Comparison of ENCODE assay signal across 9 cellular contexts in genomic region chr4:121370729-121371325, GRCh38. TPM values are rescaled to one million over a fixed set of nuclear protein-coding genes. Genes with fewer than 3 reads are reported as not detected.
DNase-seq lines count a peak whose midpoint lies in the region; ATAC-seq and TF ChIP-seq lines count a peak whose summit lies in the region.
"Had no signal": no experiment of that assay in that cellular context is flagged by ENCODE, and none has a peak within 500 bp of the region (broad histone marks: within the 10 kb centered on the region; RNA-seq: fewer than 3 reads in every experiment).

No MANE protein-coding gene starts in this region.

- H3F3A ChIP-seq in OCI-LY1 (ENCODE audit: insufficient read depth, low read length) = no peaks in the 10 kb centered on the region

- ATAC-seq in HCT116 (peak; percentile 74), HG02970 (IDR thresholded peaks at IDR 0.05; ENCODE audit: low FRiP score, unreplicated experiment) (no peak)

- CTCF ChIA-PET in HCT116 (lab: Charles Lee) = interaction anchor here (0.6 to 2.5 kb wide), 23 partner anchors 9 to 431 kb away, joined by 3 to 37 read pairs (median 4); partner anchors contain the start of gene EXOSC9

- TF ChIP-seq POLR2A in HCT116 (IDR thresholded peaks at IDR 0.05; ENCODE audit: borderline replicate concordance, extremely low read depth, insufficient read depth, insufficient read length) = no peak
- no peak for TF ChIP-seq POLR2A in stomach (IDR thresholded peaks at IDR 0.05)

- intact Hi-C loops in HCT116 (cut with micrococcal nuclease) = loop anchor here (1.0 to 5.0 kb wide), 3 partner anchors 50 to 366 kb away; no protein-coding TSS in a partner anchor
- intact Hi-C loops in stomach (cut with DNase I; ENCODE audit: low total_unique reads) = no loop called here

- RAD21 ChIA-PET in HCT116 (lab: Charles Lee; ENCODE audit: low non-redundant PET in 1 of 2, low total read pairs in 2 of 2, uncharacterized antibody in 2 of 2, unreplicated experiment in 2 of 2) = interaction anchor here (0.7 kb wide), 2 partner anchors 51 to 285 kb away, joined by 3 to 4 read pairs; no protein-coding TSS in a partner anchor

- H3K27ac Mint-ChIP-seq in T-helper 2 cell treated with Interferon-gamma antibody and Interleukin-4, amounts not matched to agents 5 μg/mL and 100 μg/mL, for 36 hours = no peak overlapping the region

- POLR2A ChIA-PET in HCT116 (lab: Charles Lee) = interaction anchor here (1.2 kb wide), 1 partner anchor 10 kb away, joined by 4 read pairs; no protein-coding TSS in a partner anchor

- DNase-seq in ELR (ENCODE audit: low read depth) (peak; percentile 59), HCT116 (ENCODE audit: low read depth, low spot score) (peak; percentile 40), brain microvascular endothelial cell (peak; percentile 61), kidney glomerular epithelial cell (lab: John Stamatoyannopoulos, UW) (peak; percentile 42), stomach (peak; percentile 27)
- DNase-seq in T-helper 2 cell treated with Interferon-gamma antibody and Interleukin-4, amounts not matched to agents 5 μg/mL and 100 μg/mL, for 36 hours (ENCODE audit: low spot score) = no peak

- no peaks in the 10 kb centered on the region for H3K9me3 Mint-ChIP-seq in T-helper 2 cell treated with Interferon-gamma antibody and Interleukin-4, amounts not matched to agents 5 μg/mL and 100 μg/mL, for 36 hours

- no peaks in the 10 kb centered on the region for H3K4me1 Mint-ChIP-seq in T-helper 2 cell treated with Interferon-gamma antibody and Interleukin-4, amounts not matched to agents 5 μg/mL and 100 μg/mL, for 36 hours (ENCODE audit: low read depth)

- no peak overlapping the region for H3K4me3 Mint-ChIP-seq in T-helper 2 cell treated with Interferon-gamma antibody and Interleukin-4, amounts not matched to agents 5 μg/mL and 100 μg/mL, for 36 hours

- peak; percentile 71 for TF ChIP-seq RAD21 in HCT116 (IDR thresholded peaks at IDR 0.05; ENCODE audit: low read depth)

- no TSS peak for BruUV-seq in HCT116 (replicated peaks; lab: Mats Ljungman, UMichigan)

- no peak overlapping the region for H3K4me2 ChIP-seq in HCT116 (ENCODE audit: low read length)
- H3K4me2 ChIP-seq in OCI-LY1 (ENCODE audit: low read length) = no peak overlapping the region

- no peaks in the 10 kb centered on the region for H3K79me2 ChIP-seq in HCT116 (ENCODE audit: insufficient read depth, low read length)
- H3K79me2 ChIP-seq in OCI-LY1 (ENCODE audit: insufficient read depth, low read length) = no peaks in the 10 kb centered on the region

- H3K4me1 ChIP-seq in HCT116 (ENCODE audit: control insufficient read depth in 1 of 2, insufficient read depth in 2 of 2, low read length in 2 of 2) (peaks cover under 1 to 10% of the 10 kb centered on the region in 2 experiments; a peak in 3 of 4 replicates), OCI-LY1 (ENCODE audit: insufficient read depth, low read length, severe bottlenecking) (no peaks in the 10 kb centered on the region), stomach (no peaks in the 10 kb centered on the region)

- H3K27me3 Mint-ChIP-seq in T-helper 2 cell treated with Interferon-gamma antibody and Interleukin-4, amounts not matched to agents 5 μg/mL and 100 μg/mL, for 36 hours (ENCODE audit: low read depth) = peaks cover 19% of the 10 kb centered on the region

- in situ Hi-C loops in brain microvascular endothelial cell (cut with HindIII; ENCODE audit: low pct_ligation_motif_present, low sequenced_read_pairs) = no loop called here

- H3K4me3 ChIP-seq in HCT116 (replicated peaks in 1 of 2; ENCODE audit: low read depth in 1 of 2, low read length in 2 of 2) = no peak overlapping the region
- H3K4me3 ChIP-seq in OCI-LY1 (ENCODE audit: low read depth, low read length, poor library complexity, severe bottlenecking) = no peak overlapping the region
- no peak overlapping the region for H3K4me3 ChIP-seq in brain microvascular endothelial cell (ENCODE audit: low read depth, low read length)
- H3K4me3 ChIP-seq in stomach = no peak overlapping the region

- no peak for TF ChIP-seq EP300 in stomach (IDR thresholded peaks at IDR 0.05)

- H3K9ac ChIP-seq in HCT116 (ENCODE audit: low read length) (no peak overlapping the region), OCI-LY1 (ENCODE audit: low read length) (no peak overlapping the region)

- H3K36me3 ChIP-seq in HCT116 (ENCODE audit: control insufficient read depth in 1 of 2, insufficient read depth in 2 of 2, low read length in 2 of 2) = no peaks in the 10 kb centered on the region
- no peaks in the 10 kb centered on the region for H3K36me3 ChIP-seq in OCI-LY1 (ENCODE audit: insufficient read depth, low read length)
- no peaks in the 10 kb centered on the region for H3K36me3 ChIP-seq in brain microvascular endothelial cell (replicated peaks)
- H3K36me3 ChIP-seq in stomach = no peaks in the 10 kb centered on the region

- TF ChIP-seq CTCF in HCT116 (IDR thresholded peaks at IDR 0.05 in 2 of 3, conservative IDR thresholded peaks at IDR 0.05 in 1 of 3; ENCODE audit: borderline replicate concordance in 1 of 3, insufficient read depth in 1 of 3, low read depth in 2 of 3, low read length in 2 of 3) = peak; percentile 55 to 82 (median 64); a peak in 5 of 6 replicates
- TF ChIP-seq CTCF in OCI-LY1 (IDR thresholded peaks at IDR 0.05; ENCODE audit: low read length) = peak; percentile 67
- TF ChIP-seq CTCF in brain microvascular endothelial cell (IDR thresholded peaks at IDR 0.05; ENCODE audit: low read depth, low read length, missing control alignments) = peak; percentile 60
- peak in 4 of 7 experiments; percentile 14 to 60 (median 41) for TF ChIP-seq CTCF in stomach (IDR thresholded peaks at IDR 0.05)

- H3K9me3 ChIP-seq in HCT116 (ENCODE audit: control insufficient read depth in 1 of 2, insufficient read depth in 1 of 2, low read depth in 1 of 2, low read length in 2 of 2) (no peaks in the 10 kb centered on the region), OCI-LY1 (ENCODE audit: low read length) (no peaks in the 10 kb centered on the region), stomach (no peaks in the 10 kb centered on the region)

- H3K9me2 ChIP-seq in HCT116 (ENCODE audit: insufficient read depth) (no peaks in the 10 kb centered on the region), OCI-LY1 (ENCODE audit: low read depth, low read length) (no peaks in the 10 kb centered on the region)

- H3K27ac ChIP-seq in HCT116 (ENCODE audit: low read depth, low read length) (no peak overlapping the region), OCI-LY1 (ENCODE audit: low read depth, low read length, poor library complexity, severe bottlenecking) (no peak overlapping the region), brain microvascular endothelial cell (no peak overlapping the region), stomach (no peak overlapping the region)

- H3K27me3 ChIP-seq in HCT116 (ENCODE audit: insufficient read depth, low read length) (no peaks in the 10 kb centered on the region), OCI-LY1 (ENCODE audit: insufficient read depth, low read length) (no peaks in the 10 kb centered on the region), brain microvascular endothelial cell (replicated peaks) (no peaks in the 10 kb centered on the region), stomach (peaks cover 0 to 8% (median 6%) of the 10 kb centered on the region in 3 donors)

- peak overlapping the region; percentile 40 for H2AFZ ChIP-seq in HCT116 (ENCODE audit: low read depth, low read length, poor library complexity, severe bottlenecking)
- H2AFZ ChIP-seq in OCI-LY1 (ENCODE audit: low read length) = no peak overlapping the region

- 63 to 87% (median 73%) methylated on average over 1 of the region's 1 CpG for WGBS in stomach, 5 donors

- H4K20me1 ChIP-seq in HCT116 (ENCODE audit: insufficient read depth) (no peaks in the 10 kb centered on the region), OCI-LY1 (ENCODE audit: insufficient read depth, low read length) (no peaks in the 10 kb centered on the region)

- no peaks in the 10 kb centered on the region for H3K36me3 Mint-ChIP-seq in T-helper 2 cell treated with Interferon-gamma antibody and Interleukin-4, amounts not matched to agents 5 μg/mL and 100 μg/mL, for 36 hours (ENCODE audit: low read depth)

TF ChIP-seq in HCT116, 20 proteins besides CTCF, POLR2A, EP300 and RAD21:
- no peak for TF ChIP-seq REST (IDR thresholded peaks at IDR 0.05; ENCODE audit: low read depth)

RNA-seq across cellular contexts. Expression of gene QRFPR, which starts 10.0 kb away (rescaled TPM):
- total RNA-seq in HCT116 (2021; ENCODE audit: unreplicated experiment) = not detected
- polyA plus RNA-seq in HCT116 (2012) = not detected in 2 replicates
- total RNA-seq in stomach = not detected
- under 1 TPM in 1 of 3 donors, not detected in 2; 0.18 TPM for polyA plus RNA-seq in stomach
- total RNA-seq: activated CD8-positive, alpha-beta memory T cell treated with anti-CD3 and anti-CD28 coated beads for 36 hours had no signal
